Comparison of ENCODE assay signal across 8 cellular contexts in the genomic region with DNA sequence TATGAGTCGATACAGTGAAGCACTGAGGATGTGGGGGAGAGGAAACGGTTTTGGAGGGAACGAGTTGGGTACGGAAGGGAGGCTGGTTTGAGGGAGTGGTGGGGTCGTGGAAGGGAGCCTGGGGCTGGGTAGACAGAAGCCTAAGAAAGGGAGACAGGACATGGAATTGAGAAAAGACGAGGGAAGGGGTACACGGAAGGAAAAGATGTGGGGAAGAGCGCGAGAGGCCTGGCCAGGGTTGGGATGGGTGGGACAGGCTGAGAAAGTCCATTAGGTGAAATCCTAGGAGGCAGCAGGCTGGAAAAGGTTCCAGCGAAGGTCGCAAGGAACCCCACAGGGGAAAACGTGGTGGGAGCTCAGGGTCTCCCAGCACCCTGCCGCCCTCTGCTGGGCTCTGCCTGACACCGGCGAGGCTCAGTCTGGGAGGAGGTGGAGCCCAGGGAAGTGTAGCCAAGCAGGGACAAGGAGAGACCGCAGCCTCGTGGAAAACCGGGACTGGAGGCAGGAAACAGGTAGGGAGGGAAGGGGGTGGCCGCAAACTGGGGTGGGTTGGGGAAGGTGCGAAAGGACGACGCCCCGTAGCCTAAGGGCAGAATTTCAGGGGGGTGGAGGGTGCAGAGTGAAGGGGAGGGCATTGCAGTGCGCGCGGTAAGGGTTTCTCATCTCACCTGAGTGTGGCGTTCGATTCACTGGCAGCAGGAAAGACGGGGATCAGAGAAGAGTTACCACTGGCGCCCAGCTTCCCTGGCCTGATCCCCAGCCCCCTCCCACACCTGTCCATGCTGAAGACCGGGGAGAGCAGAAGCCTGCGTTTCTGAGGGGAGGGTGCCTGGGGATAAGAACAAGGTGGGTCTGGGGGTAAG. TPM values are rescaled to one million over a fixed set of nuclear protein-coding genes. Genes with fewer than 3 reads are reported as not detected.
A peak's percentile ranks its signal among the peaks of the same experiment; 100 is the strongest.
DNase-seq lines count a peak whose midpoint lies in the region; ATAC-seq and TF ChIP-seq lines count a peak whose summit lies in the region.

No MANE protein-coding gene starts in this region.

- peaks cover 23% of the 10 kb centered on the region for H3K4me1 ChIP-seq in OCI-LY7 (ENCODE audit: insufficient read depth, low read length, poor library complexity, severe bottlenecking)

- H3K4me1 Mint-ChIP-seq in IgD-negative memory B cell (peaks cover 18 to 31% (median 22%) of the 10 kb centered on the region in 3 donors), mesothelial cell of epicardium (peaks cover 49% of the 10 kb centered on the region)
- peaks cover 37% of the 10 kb centered on the region for H3K4me1 Mint-ChIP-seq in activated T-cell treated with anti-CD3 and anti-CD28 coated beads, Interleukin-2, amount 50 U/mL, for 4 hours (ENCODE audit: low read depth)
- H3K4me1 Mint-ChIP-seq in stimulated activated memory B cell treated with anti-CD40 and anti-IgM and Interleukin-4, amounts not matched to agents 10 μg/mL and 1 μg/mL and 100 μg/mL, for 72 hours: peaks cover 47% of the 10 kb centered on the region

- peak; percentile 57 to 59 for ATAC-seq in activated T-cell treated with anti-CD3 and anti-CD28 coated beads, Interleukin-2, amount 50 U/mL, for 4 hours
- peak; percentile 61 for ATAC-seq in stimulated activated memory B cell treated with anti-CD40 and anti-IgM and Interleukin-4, amounts not matched to agents 10 μg/mL and 1 μg/mL and 100 μg/mL, for 72 hours
- ATAC-seq in GM21737 (IDR thresholded peaks at IDR 0.05; ENCODE audit: unreplicated experiment): no peak

- peak overlapping the region; percentile 69 for H3K4me3 ChIP-seq in OCI-LY7 (ENCODE audit: low read depth, low read length, poor library complexity, severe bottlenecking)
- peak overlapping the region; percentile 70 for H3K4me3 ChIP-seq in epithelial cell of proximal tubule (ENCODE audit: low read depth, low read length)

- H4K20me1 ChIP-seq in OCI-LY7 (ENCODE audit: insufficient read depth, low read length): no peaks in the 10 kb centered on the region; the same call in 1 of the 2 replicates

- H3K27ac ChIP-seq in OCI-LY7 (ENCODE audit: low read depth, low read length, poor library complexity, severe bottlenecking): no peak overlapping the region

- peak overlapping the region; percentile 78 for H2AFZ ChIP-seq in OCI-LY7 (ENCODE audit: low read length)

- DNase-seq in COLO829 (ENCODE audit: low spot score) (peak; percentile 85), OCI-LY7 (ENCODE audit: low spot score) (peak; percentile 75), epithelial cell of proximal tubule (ENCODE audit: low read depth) (no peak), mesothelial cell of epicardium (ENCODE audit: low spot score in 2 of 2, unreplicated experiment in 2 of 2) (peak; percentile 58 to 81)
- peak; percentile 50 for DNase-seq in activated T-cell treated with anti-CD3 and anti-CD28 coated beads, Interleukin-2, amount 50 U/mL, for 4 hours

- H3K9me3 ChIP-seq in OCI-LY7 (ENCODE audit: low read length): no peaks in the 10 kb centered on the region

- H3K79me2 ChIP-seq in OCI-LY7 (ENCODE audit: insufficient read depth, low read depth, low read length): no peaks in the 10 kb centered on the region

- intact Hi-C loops in OCI-LY7 (cut with micrococcal nuclease; ENCODE audit: unreplicated experiment): no loop called here

- POLR2A ChIA-PET in OCI-LY7 (lab: Charles Lee): no interaction called here

- H3K9me3 Mint-ChIP-seq in IgD-negative memory B cell (no peaks in the 10 kb centered on the region), mesothelial cell of epicardium (no peaks in the 10 kb centered on the region)
- H3K9me3 Mint-ChIP-seq in activated T-cell treated with anti-CD3 and anti-CD28 coated beads, Interleukin-2, amount 50 U/mL, for 4 hours: no peaks in the 10 kb centered on the region
- no peaks in the 10 kb centered on the region for H3K9me3 Mint-ChIP-seq in stimulated activated memory B cell treated with anti-CD40 and anti-IgM and Interleukin-4, amounts not matched to agents 10 μg/mL and 1 μg/mL and 100 μg/mL, for 72 hours

- H3K4me3 Mint-ChIP-seq in IgD-negative memory B cell (peak overlapping the region; percentile 81 to 96 (median 86)), mesothelial cell of epicardium (peak overlapping the region; percentile 85)
- peak overlapping the region; percentile 87 for H3K4me3 Mint-ChIP-seq in activated T-cell treated with anti-CD3 and anti-CD28 coated beads, Interleukin-2, amount 50 U/mL, for 4 hours
- peak overlapping the region; percentile 91 for H3K4me3 Mint-ChIP-seq in stimulated activated memory B cell treated with anti-CD40 and anti-IgM and Interleukin-4, amounts not matched to agents 10 μg/mL and 1 μg/mL and 100 μg/mL, for 72 hours

- H3K27me3 Mint-ChIP-seq in IgD-negative memory B cell (peaks cover 3% of the 10 kb centered on the region), mesothelial cell of epicardium (ENCODE audit: low read depth) (peaks cover 5% of the 10 kb centered on the region)
- H3K27me3 Mint-ChIP-seq in activated T-cell treated with anti-CD3 and anti-CD28 coated beads, Interleukin-2, amount 50 U/mL, for 4 hours (ENCODE audit: low read depth): peaks cover 12% of the 10 kb centered on the region
- no peaks in the 10 kb centered on the region for H3K27me3 Mint-ChIP-seq in stimulated activated memory B cell treated with anti-CD40 and anti-IgM and Interleukin-4, amounts not matched to agents 10 μg/mL and 1 μg/mL and 100 μg/mL, for 72 hours

- H3K36me3 Mint-ChIP-seq in IgD-negative memory B cell (peaks cover 2% of the 10 kb centered on the region), mesothelial cell of epicardium (peaks cover 7% of the 10 kb centered on the region)
- H3K36me3 Mint-ChIP-seq in activated T-cell treated with anti-CD3 and anti-CD28 coated beads, Interleukin-2, amount 50 U/mL, for 4 hours (ENCODE audit: insufficient read depth): no peaks in the 10 kb centered on the region
- peaks cover 8% of the 10 kb centered on the region for H3K36me3 Mint-ChIP-seq in stimulated activated memory B cell treated with anti-CD40 and anti-IgM and Interleukin-4, amounts not matched to agents 10 μg/mL and 1 μg/mL and 100 μg/mL, for 72 hours

- CTCF ChIA-PET in OCI-LY7 (lab: Charles Lee; ENCODE audit: unreplicated experiment): no interaction called here

- no peaks in the 10 kb centered on the region for H3K36me3 ChIP-seq in OCI-LY7 (ENCODE audit: insufficient read depth, low read length)

- no TSS peak for BruUV-seq in OCI-LY7 (replicated peaks; lab: Mats Ljungman, UMichigan)

- H3K27ac Mint-ChIP-seq in IgD-negative memory B cell: peak overlapping the region in 1 of 3 donors; percentile 39
- H3K27ac Mint-ChIP-seq in mesothelial cell of epicardium: peak overlapping the region; percentile 84
- peak overlapping the region; percentile 61 for H3K27ac Mint-ChIP-seq in stimulated activated memory B cell treated with anti-CD40 and anti-IgM and Interleukin-4, amounts not matched to agents 10 μg/mL and 1 μg/mL and 100 μg/mL, for 72 hours

- TF ChIP-seq CTCF in OCI-LY7 (conservative IDR thresholded peaks at IDR 0.05; ENCODE audit: low read length) (peak; percentile 69), epithelial cell of proximal tubule (conservative IDR thresholded peaks at IDR 0.05; ENCODE audit: low read depth, low read length) (peak; percentile 54), mesothelial cell of epicardium (IDR thresholded peaks at IDR 0.05; ENCODE audit: unreplicated experiment) (no peak)

- H3K9me2 ChIP-seq in OCI-LY7 (ENCODE audit: insufficient read depth, low read length): no peaks in the 10 kb centered on the region

- peak overlapping the region; percentile 74 for H3K4me2 ChIP-seq in OCI-LY7 (ENCODE audit: low read length)

RNA-seq across cellular contexts. Expression of a gene that starts 4.3 kb away (rescaled TPM):
- 6.8 TPM for polyA plus RNA-seq in IgD-negative memory B cell
- 12.9 and 21.6 TPM in 2 replicates for total RNA-seq in OCI-LY7 (2014; rRNA removed; shearing (Covaris generic))
- 33.6 and 37.1 TPM in 2 replicates for total RNA-seq in OCI-LY7 (2022)
- total RNA-seq in activated T-cell treated with anti-CD3 and anti-CD28 coated beads, Interleukin-2, amount 50 U/mL, for 4 hours: 1 to 10 TPM; 4.2 to 5.6 (median 4.7) TPM
- 3.1 and 6.4 TPM in 2 replicates for total RNA-seq in epithelial cell of proximal tubule
- total RNA-seq in mesothelial cell of epicardium: 130 to 138 TPM (median 134 TPM) in 3 replicates

RNA-seq across cellular contexts. Expression of a gene that starts 28.2 kb away (rescaled TPM):
- polyA plus RNA-seq in IgD-negative memory B cell: not detected
- total RNA-seq in OCI-LY7 (2014; rRNA removed; shearing (Covaris generic)): not detected in 2 replicates
- total RNA-seq in OCI-LY7 (2022): not detected in 2 replicates
- total RNA-seq in activated T-cell treated with anti-CD3 and anti-CD28 coated beads, Interleukin-2, amount 50 U/mL, for 4 hours: not detected
- total RNA-seq in epithelial cell of proximal tubule: not detected in 2 replicates
- total RNA-seq in mesothelial cell of epicardium: 0.65 to 1.4 TPM (median 0.82 TPM) in 3 replicates

RNA-seq across cellular contexts. Expression of a gene that starts 43.7 kb away (rescaled TPM):
- polyA plus RNA-seq in IgD-negative memory B cell: not detected
- total RNA-seq in OCI-LY7 (2014; rRNA removed; shearing (Covaris generic)): not detected in 2 replicates
- total RNA-seq in OCI-LY7 (2022): not detected in 2 replicates
- not detected for total RNA-seq in activated T-cell treated with anti-CD3 and anti-CD28 coated beads, Interleukin-2, amount 50 U/mL, for 4 hours
- not detected in 2 replicates for total RNA-seq in epithelial cell of proximal tubule
- total RNA-seq in mesothelial cell of epicardium: not detected in 3 replicates

RNA-seq across cellular contexts. Expression of a gene that starts 52.3 kb away (rescaled TPM):
- polyA plus RNA-seq in IgD-negative memory B cell: 1.3 TPM
- total RNA-seq in OCI-LY7 (2014; rRNA removed; shearing (Covaris generic)): not detected in 2 replicates
- total RNA-seq in OCI-LY7 (2022) (not detected in 2 replicates), epithelial cell of proximal tubule (0.12 and 1.4 TPM in 2 replicates), mesothelial cell of epicardium (0.11 TPM in 2 of 3 replicates, not detected in the other)
- not detected for total RNA-seq in activated T-cell treated with anti-CD3 and anti-CD28 coated beads, Interleukin-2, amount 50 U/mL, for 4 hours
